Comparison of ENCODE assay signal across 19 cellular contexts in the genomic region with DNA sequence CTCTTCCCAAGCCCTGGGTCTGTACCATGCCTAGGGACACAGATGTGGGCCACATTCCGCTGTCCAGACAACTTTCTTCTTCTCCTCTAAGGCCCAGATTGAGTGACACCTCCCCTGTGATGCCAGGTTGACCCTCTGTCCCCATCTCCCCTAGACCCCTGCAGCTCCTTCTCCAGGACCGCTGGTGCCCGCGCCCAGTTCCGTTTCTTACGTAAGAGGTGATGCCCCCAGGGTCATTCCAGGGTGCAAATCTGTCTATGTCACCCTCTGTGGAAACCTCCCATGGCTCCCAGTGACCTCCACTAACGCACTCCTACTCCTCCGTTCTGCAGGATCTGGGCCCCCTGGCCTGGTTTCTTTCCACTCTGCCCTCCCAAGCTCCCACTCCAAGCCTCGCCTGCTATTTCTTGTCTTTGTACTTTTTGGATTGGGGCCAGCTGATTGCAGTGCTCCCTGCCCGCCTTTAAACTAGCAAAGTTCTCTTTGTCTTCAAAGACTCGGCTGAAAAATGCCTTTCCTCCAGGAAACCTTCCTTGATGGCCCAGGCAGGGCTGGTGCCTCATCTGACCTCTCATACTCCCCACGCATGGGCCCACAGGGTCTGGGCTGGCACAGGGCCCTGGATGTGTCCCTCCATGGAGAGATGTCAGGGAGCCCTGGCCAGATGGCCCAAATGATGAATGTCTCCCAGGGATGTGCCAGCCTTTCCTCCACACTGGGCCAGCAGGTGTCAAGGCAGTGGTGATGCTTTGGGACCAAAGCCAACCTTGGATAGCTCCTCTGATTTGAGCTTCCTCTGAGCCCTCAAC. TPM values are rescaled to one million over a fixed set of nuclear protein-coding genes. Genes with fewer than 3 reads are reported as not detected.
DNase-seq lines count a peak whose midpoint lies in the region; ATAC-seq and TF ChIP-seq lines count a peak whose summit lies in the region.
"Had no signal": no experiment of that assay in that cellular context is flagged by ENCODE, and none has a peak within 500 bp of the region (broad histone marks: within the 10 kb centered on the region; RNA-seq: fewer than 3 reads in every experiment).

No MANE protein-coding gene starts in this region.

- H3K4me3 ChIP-seq in right cardiac atrium (ENCODE audit: low read length) (no peak overlapping the region), cardiac fibroblast (replicated peaks in 1 of 2; ENCODE audit: low read depth in 2 of 2, low read length in 2 of 2) (no peak overlapping the region)
- H3K4me3 ChIP-seq: psoas muscle, suprapubic skin had no signal

- no peak for TF ChIP-seq CTCF in cardiac fibroblast (IDR thresholded peaks at IDR 0.05; ENCODE audit: low read depth, low read length)
- no peak for TF ChIP-seq CTCF in neural crest cell (conservative IDR thresholded peaks at IDR 0.05)
- TF ChIP-seq CTCF in GM20000 (IDR thresholded peaks at IDR 0.05; ENCODE audit: extremely low read depth, missing control alignments) = no peak

- peaks cover 3% of the 10 kb centered on the region for H3K4me1 ChIP-seq in right cardiac atrium (ENCODE audit: control insufficient read depth, insufficient read depth, low read length)

- H3K36me3 Mint-ChIP-seq in neural crest cell (ENCODE audit: low read depth) = no peaks in the 10 kb centered on the region

- H3K27ac Mint-ChIP-seq in neural crest cell (ENCODE audit: unreplicated experiment) = peak overlapping the region; percentile 13
- H3K27ac Mint-ChIP-seq: HFFc6; T-helper 2 cell treated with Interferon-gamma antibody and Interleukin-4, amounts not matched to agents 5 μg/mL and 100 μg/mL, for 36 hours had no signal

- H3K27me3 Mint-ChIP-seq in neural crest cell (ENCODE audit: low read depth) = no peaks in the 10 kb centered on the region

- H3K4me3 Mint-ChIP-seq in neural crest cell = no peak overlapping the region
- H3K4me3 Mint-ChIP-seq: activated T-cell treated with anti-CD3 and anti-CD28 coated beads, Interleukin-2, amount 50 U/mL, for 4 hours; HFFc6; T-helper 2 cell treated with Interferon-gamma antibody and Interleukin-4, amounts not matched to agents 5 μg/mL and 100 μg/mL, for 36 hours had no signal

- no peak overlapping the region for H3K27ac ChIP-seq in right cardiac atrium (ENCODE audit: low read length)
- H3K27ac ChIP-seq: psoas muscle, suprapubic skin had no signal

- no peaks in the 10 kb centered on the region for H3K9me3 ChIP-seq in right cardiac atrium (ENCODE audit: control insufficient read depth, low read length)
- H3K9me3 ChIP-seq: psoas muscle, suprapubic skin had no signal

- H3K9me3 Mint-ChIP-seq in neural crest cell = no peaks in the 10 kb centered on the region
- H3K9me3 Mint-ChIP-seq: activated T-cell treated with anti-CD3 and anti-CD28 coated beads, Interleukin-2, amount 50 U/mL, for 4 hours; HFFc6; T-helper 2 cell treated with Interferon-gamma antibody and Interleukin-4, amounts not matched to agents 5 μg/mL and 100 μg/mL, for 36 hours had no signal

- H3K27me3 ChIP-seq in right cardiac atrium (ENCODE audit: control insufficient read depth, insufficient read depth) = no peaks in the 10 kb centered on the region
- H3K27me3 ChIP-seq: suprapubic skin had no signal

- intact Hi-C loops in right cardiac atrium (cut with DNase I) (no loop called here), cardiac septum (cut with DNase I) (no loop called here)

- DNase-seq in right cardiac atrium (peak in 2 of 3 donors; percentile 56 to 70), cardiac septum (ENCODE audit: low spot score) (no peak), cardiac fibroblast (ENCODE audit: low read depth in 2 of 2) (peak; percentile 16 to 51), neural crest cell (ENCODE audit: low read depth, low spot score) (no peak), NCI-H774 (lab: John Stamatoyannopoulos, UW) (no peak), GM20000 (ENCODE audit: low spot score) (no peak)
- DNase-seq in activated naive CD4-positive, alpha-beta T cell treated with Interleukin-2 at 50 U/mL for 16 hours = no peak
- DNase-seq: activated CD4-positive, alpha-beta T cell treated with anti-CD3 and anti-CD28 coated beads for 48 hours; activated T-cell treated with anti-CD3 and anti-CD28 coated beads, Interleukin-2, amount 50 U/mL, for 4 hours; cortex of kidney; erythroblast; GF-D8; HFFc6; Kasumi-1; NCI-H82; psoas muscle had no signal

- ATAC-seq in right cardiac atrium (peak; percentile 44 to 63), GM18519 (IDR thresholded peaks at IDR 0.05; ENCODE audit: low FRiP score, unreplicated experiment) (no peak)
- ATAC-seq: activated T-cell treated with anti-CD3 and anti-CD28 coated beads, Interleukin-2, amount 50 U/mL, for 4 hours; psoas muscle had no signal

- no peaks in the 10 kb centered on the region for H3K4me1 Mint-ChIP-seq in neural crest cell

- 53% methylated on average over 12 of the region's 12 CpGs for WGBS in right cardiac atrium

RNA-seq across cellular contexts. Expression of a gene that starts 21.3 kb away (rescaled TPM):
- 100 to 1,000 TPM in 3 of 4 donors, 10 to 100 TPM in 1; 100.0 to 323 (median 120) TPM for total RNA-seq in right cardiac atrium
- polyA plus RNA-seq in right cardiac atrium = 73.4 TPM
- total RNA-seq in cardiac septum = 41.2 TPM
- 0.41 and 1.0 TPM in 2 replicates for total RNA-seq in neural crest cell

Comparison
In these comparisons a context has a peak if more than half of its experiments do, and no peak if none do; other contexts are left out.
1. DNase-seq: peak in right cardiac atrium (2 of 3) and cardiac fibroblast (2 of 2); none in cardiac septum (single experiment), neural crest cell (single experiment), NCI-H774 (single experiment), activated naive CD4-positive, alpha-beta T cell treated with Interleukin-2 at 50 U/mL for 16 hours (single experiment) and GM20000 (single experiment).
2. RNA of a gene that starts 21.3 kb away (total RNA-seq): 100.0 to 323 TPM in right cardiac atrium and 41.2 TPM in cardiac septum (single experiment); 0.41 to 1.0 TPM in neural crest cell; every median in the first group is over 10 times any median in the second.